8 cellular contexts compared by ENCODE assay signal in the genomic region with DNA sequence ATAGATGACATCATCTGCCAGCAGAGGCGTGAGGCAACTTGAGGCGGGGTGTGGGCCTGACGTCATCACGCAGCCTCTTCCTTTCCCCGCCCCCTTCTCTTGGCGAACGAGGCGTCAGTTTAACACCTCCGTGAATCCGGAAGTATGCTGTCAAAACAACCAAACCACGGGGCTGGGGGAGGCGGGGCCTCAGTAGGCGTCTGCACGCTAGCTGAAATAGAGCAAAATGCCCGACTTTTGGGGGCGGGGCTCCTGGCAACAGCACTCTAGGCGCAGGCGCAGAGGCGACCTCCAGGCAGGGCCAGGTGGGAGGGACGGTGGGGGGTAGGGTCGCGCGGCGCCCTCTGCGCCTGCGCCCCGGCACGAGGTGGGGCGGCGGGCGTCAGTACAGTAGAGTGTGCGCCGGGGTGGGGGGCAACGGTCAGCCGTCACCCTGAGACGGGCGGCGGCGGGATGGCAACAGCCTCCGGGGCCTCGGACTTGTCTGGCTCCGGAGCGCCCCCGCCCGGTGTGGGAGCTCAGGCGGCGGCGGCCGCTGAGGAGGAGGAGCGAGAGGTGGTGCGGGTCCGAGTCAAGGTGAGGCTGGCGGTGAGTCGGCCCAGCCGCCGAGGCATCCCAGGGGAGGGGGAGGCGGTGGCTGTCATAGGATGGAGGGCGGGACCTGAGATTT. TPM values are rescaled to one million over a fixed set of nuclear protein-coding genes. Genes with fewer than 3 reads are reported as not detected.
DNase-seq lines count a peak whose midpoint lies in the region; ATAC-seq and TF ChIP-seq lines count a peak whose summit lies in the region.

A gene with protein sequence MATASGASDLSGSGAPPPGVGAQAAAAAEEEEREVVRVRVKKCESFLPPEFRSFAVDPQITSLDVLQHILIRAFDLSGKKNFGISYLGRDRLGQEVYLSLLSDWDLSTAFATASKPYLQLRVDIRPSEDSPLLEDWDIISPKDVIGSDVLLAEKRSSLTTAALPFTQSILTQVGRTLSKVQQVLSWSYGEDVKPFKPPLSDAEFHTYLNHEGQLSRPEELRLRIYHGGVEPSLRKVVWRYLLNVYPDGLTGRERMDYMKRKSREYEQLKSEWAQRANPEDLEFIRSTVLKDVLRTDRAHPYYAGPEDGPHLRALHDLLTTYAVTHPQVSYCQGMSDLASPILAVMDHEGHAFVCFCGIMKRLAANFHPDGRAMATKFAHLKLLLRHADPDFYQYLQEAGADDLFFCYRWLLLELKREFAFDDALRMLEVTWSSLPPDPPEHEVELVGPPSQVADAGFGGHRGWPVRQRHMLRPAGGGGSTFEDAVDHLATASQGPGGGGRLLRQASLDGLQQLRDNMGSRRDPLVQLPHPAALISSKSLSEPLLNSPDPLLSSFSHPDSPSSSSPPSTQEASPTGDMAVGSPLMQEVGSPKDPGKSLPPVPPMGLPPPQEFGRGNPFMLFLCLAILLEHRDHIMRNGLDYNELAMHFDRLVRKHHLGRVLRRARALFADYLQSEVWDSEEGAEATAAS (plus strand): TSS at position 370 of the 670 bp plus-strand sequence. CDS start 84 bp downstream, at position 454.

- H3K4me3 ChIP-seq in ascending aorta (peak within 1 kb of the TSS; percentile 53 to 78), right atrium auricular region (peak within 1 kb of the TSS; percentile 52 to 62), uterus (peak within 1 kb of the TSS; percentile 47 to 57)

- H3K27me3 ChIP-seq in ascending aorta = no peaks in the 10 kb centered on the region
- no peaks in the 10 kb centered on the region for H3K27me3 ChIP-seq in right atrium auricular region
- H3K27me3 ChIP-seq in uterus = no peaks in the 10 kb centered on the region

- peak; percentile 74 for ATAC-seq in HG02885 (IDR thresholded peaks at IDR 0.05; ENCODE audit: poor library complexity, unreplicated experiment)

- peaks cover 0 to 7% of the 10 kb centered on the region in 2 donors for H3K36me3 ChIP-seq in ascending aorta
- no peaks in the 10 kb centered on the region for H3K36me3 ChIP-seq in right atrium auricular region
- no peaks in the 10 kb centered on the region for H3K36me3 ChIP-seq in uterus

- peak; percentile 27 to 67 for TF ChIP-seq POLR2A in uterus (IDR thresholded peaks at IDR 0.05)

- no peaks in the 10 kb centered on the region for H3K4me1 ChIP-seq in ascending aorta
- H3K4me1 ChIP-seq in right atrium auricular region = peaks cover 0 to 6% of the 10 kb centered on the region in 2 donors
- no peaks in the 10 kb centered on the region for H3K4me1 ChIP-seq in uterus

- intact Hi-C loops in T-helper 2 cell treated with Interferon-gamma antibody and Interleukin-4, amounts not matched to agents 100 ng/mL and 5 ng/mL, for 36 hours (cut with micrococcal nuclease) = loop anchor here (1.0 to 2.0 kb wide), 5 partner anchors 18 to 63 kb away; a partner anchor contains a TSS
- intact Hi-C loops in ascending aorta (cut with DNase I) (loop anchor here (1.0 to 10.0 kb wide), 7 partner anchors 18 to 375 kb away; a partner anchor contains a TSS), uterus (cut with DNase I; ENCODE audit: low total_unique reads) (no loop called here)

- TF ChIP-seq CTCF in GM13977 (IDR thresholded peaks at IDR 0.05; ENCODE audit: extremely low read depth, insufficient read depth, missing control alignments) (peak; percentile 46), ascending aorta (IDR thresholded peaks at IDR 0.05) (peak; percentile 20 to 55 (median 43)), right atrium auricular region (IDR thresholded peaks at IDR 0.05) (peak; percentile 36 to 59), uterus (IDR thresholded peaks at IDR 0.05) (peak; percentile 16 to 33 (median 26))

- DNase-seq in GM13977 (ENCODE audit: low spot score) (peak; percentile 88), NCI-H187 (lab: John Stamatoyannopoulos, UW) (peak; percentile 91 to 94), ascending aorta (ENCODE audit: low spot score in 2 of 2) (peak; percentile 93 to 98), right atrium auricular region (ENCODE audit: low spot score) (peak; percentile 98), pulmonary artery endothelial cell (ENCODE audit: low read depth, low spot score) (peak; percentile 89), uterus (peak; percentile 95 to 98)

- in situ Hi-C loops in GM13977 (cut with MboI; ENCODE audit: low pct_unique_long_range_greater_than_20kb, low sequenced_read_pairs, unreplicated experiment) = no loop called here

- H3K9me3 ChIP-seq in ascending aorta (no peaks in the 10 kb centered on the region), right atrium auricular region (no peaks in the 10 kb centered on the region), uterus (no peaks in the 10 kb centered on the region)

- H3K27ac ChIP-seq in ascending aorta (peak within 1 kb of the TSS; percentile 79 to 87), right atrium auricular region (peak within 1 kb of the TSS; percentile 92 to 93), uterus (peak within 1 kb of the TSS; percentile 84 to 91)

RNA-seq across cellular contexts. Expression of the gene that starts here (rescaled TPM):
- total RNA-seq in T-helper 2 cell treated with Interferon-gamma antibody and Interleukin-4, amounts not matched to agents 100 ng/mL and 5 ng/mL, for 36 hours = 16.9 and 17.9 TPM in 2 replicates
- total RNA-seq in ascending aorta = 8.2 TPM
- 10 to 100 TPM; 11.0 to 17.5 TPM for total RNA-seq in right atrium auricular region
- total RNA-seq in pulmonary artery endothelial cell = 6.5 and 6.9 TPM in 2 replicates
- total RNA-seq in uterus = 10 to 100 TPM in 1 of 4 donors, 1 to 10 TPM in 3; 4.1 to 14.3 (median 5.3) TPM

Comparison
In these comparisons a context has a peak if more than half of its experiments do, and no peak if none do; other contexts are left out.
1. Peak in every context shown above with its lines: DNase-seq, ATAC-seq, H3K4me3 ChIP-seq and H3K27ac ChIP-seq.